In genomic region chr9:134356496-134357470, GRCh38 we compare ENCODE assay signal across 12 cellular contexts. TPM values are rescaled to one million over a fixed set of nuclear protein-coding genes. Genes with fewer than 3 reads are reported as not detected.
DNase-seq lines count a peak whose midpoint lies in the region; ATAC-seq, FAIRE-seq and TF ChIP-seq lines count a peak whose summit lies in the region.
"Had no signal": no experiment of that assay in that cellular context is flagged by ENCODE, and none has a peak within 500 bp of the region (broad histone marks: within the 10 kb centered on the region; RNA-seq: fewer than 3 reads in every experiment).

No MANE protein-coding gene starts in this region.

- H3K9me2 ChIP-seq in PC-9 (ENCODE audit: insufficient read depth), result no peaks in the 10 kb centered on the region

- no peak for FAIRE-seq in GM12892 (lab: Jason Lieb, UNC)

- POLR2A ChIA-PET in Caco-2 (lab: Charles Lee), result interaction anchor here (0.8 to 1.0 kb wide), 2 partner anchors 28 to 32 kb away, joined by 4 to 5 read pairs; no protein-coding TSS in a partner anchor
- POLR2A ChIA-PET in PC-9 (lab: Charles Lee; ENCODE audit: unreplicated experiment), result interaction anchor here (1.3 to 2.4 kb wide), 2 partner anchors 21 to 22 kb away, joined by 4 to 19 read pairs; no protein-coding TSS in a partner anchor

- H4K20me1 ChIP-seq in PC-9 (ENCODE audit: insufficient read depth), result peaks cover 11% of the 10 kb centered on the region; the same call in 1 of the 2 replicates

- TF ChIP-seq CTCF in Caco-2 (IDR thresholded peaks at IDR 0.05; ENCODE audit: insufficient read depth in 1 of 2, low read depth in 1 of 2, low read length in 1 of 2, severe bottlenecking in 1 of 2, unreplicated experiment in 1 of 2) (no peak), PC-9 (conservative IDR thresholded peaks at IDR 0.05) (no peak), neutrophil (IDR thresholded peaks at IDR 0.05) (no peak)

- peak overlapping the region; percentile 27 for H3K4me3 Mint-ChIP-seq in Caco-2 (ENCODE audit: unreplicated experiment)
- no peak overlapping the region for H3K4me3 Mint-ChIP-seq in activated T-cell treated with anti-CD3 and anti-CD28 coated beads, Interleukin-2, amount 50 U/mL, for 72 hours
- H3K4me3 Mint-ChIP-seq: natural killer cell treated with Interleukin-12 subunit alpha and Interleukin-12 subunit beta and Interleukin-15 and Interleukin-18, amount 100 ng/mL, for 72 hours had no signal

- CTCF ChIA-PET in Caco-2 (lab: Charles Lee) (no interaction called here), PC-9 (lab: Charles Lee) (interaction anchor here (1.3 to 1.5 kb wide), 2 partner anchors 21 to 23 kb away, joined by 4 to 10 read pairs; no protein-coding TSS in a partner anchor)

- H3K36me3 ChIP-seq in Caco-2 (ENCODE audit: control insufficient read depth, insufficient read depth, low read length), result no peaks in the 10 kb centered on the region
- no peaks in the 10 kb centered on the region for H3K36me3 ChIP-seq in PC-9 (ENCODE audit: low read depth)
- peaks cover 7% of the 10 kb centered on the region for H3K36me3 ChIP-seq in neutrophil

- BruUV-seq in Caco-2 (replicated peaks; lab: Mats Ljungman, UMichigan), result no TSS peak
- BruUV-seq in PC-9 (replicated peaks; lab: Mats Ljungman, UMichigan), result TSS peak; percentile 55

- H3K79me2 ChIP-seq in PC-9 (ENCODE audit: low read depth), result peaks cover 86% of the 10 kb centered on the region

- H3K36me3 Mint-ChIP-seq in Caco-2 (ENCODE audit: insufficient read depth, unreplicated experiment), result peaks cover 20% of the 10 kb centered on the region
- H3K36me3 Mint-ChIP-seq in activated T-cell treated with anti-CD3 and anti-CD28 coated beads, Interleukin-2, amount 50 U/mL, for 72 hours (ENCODE audit: insufficient read depth in 2 of 2), result no peaks in the 10 kb centered on the region
- H3K36me3 Mint-ChIP-seq: natural killer cell treated with Interleukin-12 subunit alpha and Interleukin-12 subunit beta and Interleukin-15 and Interleukin-18, amount 100 ng/mL, for 72 hours had no signal

- no peak overlapping the region for H3K4me3 ChIP-seq in Caco-2 (ENCODE audit: low read depth, low read length)
- H3K4me3 ChIP-seq in PC-9, result peak overlapping the region; percentile 63
- H3K4me3 ChIP-seq in neutrophil (ENCODE audit: low read depth in 1 of 2, low read length in 1 of 2), result peak overlapping the region; percentile 27 to 28

- H3K27me3 ChIP-seq in Caco-2 (replicated peaks; ENCODE audit: control insufficient read depth, insufficient read depth, low read length) (no peaks in the 10 kb centered on the region), PC-9 (ENCODE audit: insufficient read depth, low read depth) (no peaks in the 10 kb centered on the region), neutrophil (no peaks in the 10 kb centered on the region)

- peaks cover 22% of the 10 kb centered on the region for H3K4me1 Mint-ChIP-seq in Caco-2 (ENCODE audit: low read depth, unreplicated experiment)
- no peaks in the 10 kb centered on the region for H3K4me1 Mint-ChIP-seq in activated T-cell treated with anti-CD3 and anti-CD28 coated beads, Interleukin-2, amount 50 U/mL, for 72 hours (ENCODE audit: low read depth)

- no peaks in the 10 kb centered on the region for H3K27me3 Mint-ChIP-seq in Caco-2 (ENCODE audit: insufficient read depth, unreplicated experiment)
- H3K27me3 Mint-ChIP-seq in activated T-cell treated with anti-CD3 and anti-CD28 coated beads, Interleukin-2, amount 50 U/mL, for 72 hours (ENCODE audit: low read depth), result no peaks in the 10 kb centered on the region
- H3K27me3 Mint-ChIP-seq: natural killer cell treated with Interleukin-12 subunit alpha and Interleukin-12 subunit beta and Interleukin-15 and Interleukin-18, amount 100 ng/mL, for 72 hours had no signal

- H3K9me3 ChIP-seq in Caco-2 (no peaks in the 10 kb centered on the region), PC-9 (ENCODE audit: insufficient read depth, low read depth) (no peaks in the 10 kb centered on the region), neutrophil (no peaks in the 10 kb centered on the region)

- intact Hi-C loops in Caco-2 (cut with micrococcal nuclease; ENCODE audit: unreplicated experiment), result loop anchor here (1.0 kb wide), 1 partner anchor 28 kb away; no protein-coding TSS in a partner anchor
- intact Hi-C loops in PC-9 (cut with micrococcal nuclease; ENCODE audit: unreplicated experiment), result loop anchor here (1.0 to 2.0 kb wide), 5 partner anchors 23 to 192 kb away; partner anchors contain the start of gene RNU6ATAC

- H3K4me1 ChIP-seq in Caco-2, result peaks cover 51% of the 10 kb centered on the region
- peaks cover 94% of the 10 kb centered on the region for H3K4me1 ChIP-seq in PC-9 (replicated peaks; ENCODE audit: insufficient read depth)
- H3K4me1 ChIP-seq in neutrophil (ENCODE audit: control insufficient read depth in 1 of 2, insufficient read depth in 1 of 2, low read depth in 1 of 2, low read length in 1 of 2), result peaks cover 67 to 76% of the 10 kb centered on the region in 2 experiments

- no peak overlapping the region for H2AFZ ChIP-seq in PC-9

- peak overlapping the region; percentile 86 for H3K27ac Mint-ChIP-seq in Caco-2 (ENCODE audit: unreplicated experiment)
- no peak overlapping the region for H3K27ac Mint-ChIP-seq in activated T-cell treated with anti-CD3 and anti-CD28 coated beads, Interleukin-2, amount 50 U/mL, for 72 hours
- H3K27ac Mint-ChIP-seq: natural killer cell treated with Interleukin-12 subunit alpha and Interleukin-12 subunit beta and Interleukin-15 and Interleukin-18, amount 100 ng/mL, for 72 hours had no signal

- no peak for TF ChIP-seq POLR2A in GM12892 (IDR thresholded peaks at IDR 0.05; ENCODE audit: low read depth, low read length)

- no peak for ATAC-seq in activated T-cell treated with anti-CD3 and anti-CD28 coated beads, Interleukin-2, amount 50 U/mL, for 72 hours (replicated peaks in 1 of 2)
- no peak for ATAC-seq in GM21447 (IDR thresholded peaks at IDR 0.05; ENCODE audit: unreplicated experiment)

- peaks cover 66% of the 10 kb centered on the region for H3F3A ChIP-seq in PC-9 (ENCODE audit: insufficient read depth, low read depth)

- DNase-seq in Caco-2, result peak; percentile 90
- peak; percentile 93 to 95 for DNase-seq in PC-9
- no peak for DNase-seq in epithelial cell of prostate (ENCODE audit: low read depth, low spot score)
- no peak for DNase-seq in activated T-cell treated with anti-CD3 and anti-CD28 coated beads, Interleukin-2, amount 50 U/mL, for 72 hours
- DNase-seq in Kasumi-1 (lab: John Stamatoyannopoulos, UW), result no peak
- DNase-seq in GM12892 (ENCODE audit: insufficient read length), result no peak
- DNase-seq: GDM1; NCI-H82; stimulated activated CD4-positive, alpha-beta T cell treated with anti-CD3 and anti-CD28 coated beads, Interleukin-12 subunit alpha, Interleukin-12 subunit beta, amount 100 ng/mL, for 4 hours had no signal

- H3K9me3 Mint-ChIP-seq in Caco-2 (ENCODE audit: unreplicated experiment), result no peaks in the 10 kb centered on the region
- H3K9me3 Mint-ChIP-seq in activated T-cell treated with anti-CD3 and anti-CD28 coated beads, Interleukin-2, amount 50 U/mL, for 72 hours, result no peaks in the 10 kb centered on the region
- H3K9me3 Mint-ChIP-seq: natural killer cell treated with Interleukin-12 subunit alpha and Interleukin-12 subunit beta and Interleukin-15 and Interleukin-18, amount 100 ng/mL, for 72 hours had no signal

- H3K27ac ChIP-seq in PC-9 (peak overlapping the region; percentile 87), epithelial cell of prostate (peak overlapping the region; percentile 88), neutrophil (peak overlapping the region; percentile 89)

- peak overlapping the region; percentile 98 for H3K4me2 ChIP-seq in PC-9

RNA-seq across cellular contexts. Expression of gene RXRA, which starts 30.5 kb away (rescaled TPM):
- total RNA-seq in Caco-2 (2022) (63.8 and 69.1 TPM in 2 replicates), PC-9 (2021) (116 and 146 TPM in 2 replicates)
- total RNA-seq in activated T-cell treated with anti-CD3 and anti-CD28 coated beads, Interleukin-2, amount 50 U/mL, for 72 hours, result 10 to 100 TPM in 1 of 2 donors, 1 to 10 TPM in 1; 4.9 to 12.4 TPM
- polyA plus RNA-seq in GM12892 (2012; ENCODE audit: missing spikeins), result 19.7 TPM

Comparison
In these comparisons a context has a peak if more than half of its experiments do, and no peak if none do; other contexts are left out.
1. DNase-seq: peak in Caco-2 (2 of 2) and PC-9 (2 of 2); none in epithelial cell of prostate (single experiment), activated T-cell treated with anti-CD3 and anti-CD28 coated beads, Interleukin-2, amount 50 U/mL, for 72 hours (0 of 2), Kasumi-1 (0 of 2) and GM12892 (single experiment).
2. Peak in every context shown above with its lines, with median percentiles within 50 percentile points of each other: H3K27ac ChIP-seq.